Comparison of ENCODE assay signal across 21 cellular contexts in the genomic region with DNA sequence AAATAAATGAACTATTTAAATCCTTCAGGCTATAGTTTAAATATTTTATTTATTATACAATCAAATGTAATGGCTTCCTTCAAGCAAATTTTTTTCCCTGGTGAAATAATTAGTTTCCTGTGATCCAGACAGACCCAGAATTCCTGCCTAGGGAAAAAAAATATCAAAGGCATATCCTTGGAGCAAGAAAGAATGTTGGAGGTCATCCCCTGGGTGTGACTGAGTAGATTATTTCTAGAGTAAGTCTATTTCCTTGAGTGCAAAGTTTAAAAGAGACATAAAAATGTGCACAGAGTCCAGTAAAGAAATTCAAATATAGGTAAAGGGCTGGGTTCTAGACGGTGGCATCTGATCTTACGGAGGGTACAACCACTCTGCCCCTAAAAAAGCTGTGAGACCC. TPM values are rescaled to one million over a fixed set of nuclear protein-coding genes. Genes with fewer than 3 reads are reported as not detected.
DNase-seq lines count a peak whose midpoint lies in the region; ATAC-seq and TF ChIP-seq lines count a peak whose summit lies in the region.
"Had no signal": no experiment of that assay in that cellular context is flagged by ENCODE, and none has a peak within 500 bp of the region (broad histone marks: within the 10 kb centered on the region; RNA-seq: fewer than 3 reads in every experiment).

No MANE protein-coding gene starts in this region.

- H3K9me3 ChIP-seq in HCT116 (ENCODE audit: control insufficient read depth in 1 of 2, insufficient read depth in 1 of 2, low read depth in 1 of 2, low read length in 2 of 2), result no peaks in the 10 kb centered on the region
- no peaks in the 10 kb centered on the region for H3K9me3 ChIP-seq in transverse colon
- H3K9me3 ChIP-seq in uterus, result no peaks in the 10 kb centered on the region

- peak overlapping the region; percentile 38 to 82 (median 64) for H3K27ac Mint-ChIP-seq in nephron
- H3K27ac Mint-ChIP-seq: CD4-positive, CD25-positive, alpha-beta regulatory T cell; GM23338 had no signal

- BruUV-seq in HCT116 (replicated peaks; lab: Mats Ljungman, UMichigan), result no TSS peak

- H3K36me3 ChIP-seq in HCT116 (ENCODE audit: control insufficient read depth in 1 of 2, insufficient read depth in 2 of 2, low read length in 2 of 2) (no peaks in the 10 kb centered on the region), transverse colon (no peaks in the 10 kb centered on the region), uterus (no peaks in the 10 kb centered on the region)

- H3K4me3 Mint-ChIP-seq in nephron, result no peak overlapping the region
- H3K4me3 Mint-ChIP-seq: CD4-positive, CD25-positive, alpha-beta regulatory T cell; GM23338 had no signal

- no peak for TF ChIP-seq EP300 in transverse colon (IDR thresholded peaks at IDR 0.05; ENCODE audit: low read depth)

- peak overlapping the region; percentile 74 for H2AFZ ChIP-seq in HCT116 (ENCODE audit: low read depth, low read length, poor library complexity, severe bottlenecking)
- H2AFZ ChIP-seq: GM23338 had no signal

- RAD21 ChIA-PET in HCT116 (lab: Charles Lee; ENCODE audit: low non-redundant PET in 1 of 2, low total read pairs in 2 of 2, uncharacterized antibody in 2 of 2, unreplicated experiment in 2 of 2), result no interaction called here

- no peaks in the 10 kb centered on the region for H4K20me1 ChIP-seq in HCT116 (ENCODE audit: insufficient read depth)

- H3K27me3 Mint-ChIP-seq in nephron (ENCODE audit: low read depth), result no peaks in the 10 kb centered on the region

- H3K9me2 ChIP-seq in HCT116 (ENCODE audit: insufficient read depth), result no peaks in the 10 kb centered on the region

- H3K9ac ChIP-seq in HCT116 (ENCODE audit: low read length), result no peak overlapping the region

- H3K36me3 Mint-ChIP-seq in nephron (ENCODE audit: low read depth), result no peaks in the 10 kb centered on the region
- H3K36me3 Mint-ChIP-seq: CD4-positive, CD25-positive, alpha-beta regulatory T cell had no signal

- DNase-seq in HCT116 (ENCODE audit: low read depth, low spot score) (no peak), kidney tubule cell (ENCODE audit: low spot score) (peak; percentile 54), transverse colon (no peak), pons (ENCODE audit: low spot score) (no peak), uterus (no peak), HPDE6-E6E7 (ENCODE audit: extremely low spot score) (no peak), 8988T (no peak)
- DNase-seq: CD4-positive, CD25-positive, alpha-beta regulatory T cell; DMS 273 treated with DMSO at 0.1 percent for 48 hours; DMS79 treated with DMSO at 0.1 percent for 48 hours; HCEC 1CT; Karpas-422; NCI-H1417; NCI-H187; NCI-H446; NCI-H526; PC-3; RPMI8226; SHP77 had no signal

- intact Hi-C loops in HCT116 (cut with micrococcal nuclease) (no loop called here), transverse colon (cut with DNase I; ENCODE audit: low total_unique reads) (no loop called here), uterus (cut with DNase I; ENCODE audit: low total_unique reads) (no loop called here)

- peaks cover 46 to 48% of the 10 kb centered on the region in 2 experiments for H3K4me1 ChIP-seq in HCT116 (ENCODE audit: control insufficient read depth in 1 of 2, insufficient read depth in 2 of 2, low read length in 2 of 2)
- peaks cover 11 to 83% (median 48%) of the 10 kb centered on the region in 4 donors for H3K4me1 ChIP-seq in transverse colon
- H3K4me1 ChIP-seq in uterus, result no peaks in the 10 kb centered on the region

- in situ Hi-C loops in transverse colon (cut with MboI; ENCODE audit: low pct_ligation_motif_present in 1 of 4, low pct_unique_long_range_greater_than_20kb in 1 of 4, low sequenced_read_pairs in 3 of 4), result no loop called here

- H3K27me3 ChIP-seq in HCT116 (ENCODE audit: insufficient read depth, low read length), result no peaks in the 10 kb centered on the region
- no peaks in the 10 kb centered on the region for H3K27me3 ChIP-seq in transverse colon
- no peaks in the 10 kb centered on the region for H3K27me3 ChIP-seq in uterus

- no peaks in the 10 kb centered on the region for H3K9me3 Mint-ChIP-seq in nephron
- H3K9me3 Mint-ChIP-seq: GM23338 had no signal

- H3K4me3 ChIP-seq in HCT116 (replicated peaks in 1 of 2; ENCODE audit: low read depth in 1 of 2, low read length in 2 of 2), result no peak overlapping the region
- no peak overlapping the region for H3K4me3 ChIP-seq in transverse colon
- no peak overlapping the region for H3K4me3 ChIP-seq in uterus
- H3K4me3 ChIP-seq: GM23338 had no signal

- peaks cover 26% of the 10 kb centered on the region for H3K4me1 Mint-ChIP-seq in nephron

- TF ChIP-seq CTCF in HCT116 (IDR thresholded peaks at IDR 0.05 in 2 of 3, conservative IDR thresholded peaks at IDR 0.05 in 1 of 3; ENCODE audit: borderline replicate concordance in 1 of 3, insufficient read depth in 1 of 3, low read depth in 2 of 3, low read length in 2 of 3) (no peak), nephron (IDR thresholded peaks at IDR 0.05; ENCODE audit: unreplicated experiment in 3 of 3) (no peak), transverse colon (IDR thresholded peaks at IDR 0.05) (no peak), uterus (IDR thresholded peaks at IDR 0.05) (no peak)

- POLR2A ChIA-PET in HCT116 (lab: Charles Lee), result no interaction called here

- peak overlapping the region; percentile 12 for H3K4me2 ChIP-seq in HCT116 (ENCODE audit: low read length)
- H3K4me2 ChIP-seq: GM23338 had no signal

- H3K27ac ChIP-seq in HCT116 (ENCODE audit: low read depth, low read length) (no peak overlapping the region), transverse colon (peak overlapping the region; percentile 76 to 94 (median 88)), uterus (no peak overlapping the region)

- ATAC-seq in HCT116, result no peak
- ATAC-seq: GM23338, PC-3 had no signal

- TF ChIP-seq POLR2A in HCT116 (IDR thresholded peaks at IDR 0.05; ENCODE audit: borderline replicate concordance, extremely low read depth, insufficient read depth, insufficient read length) (no peak), transverse colon (IDR thresholded peaks at IDR 0.05) (peak; percentile 21), uterus (IDR thresholded peaks at IDR 0.05) (no peak)

- WGBS in transverse colon (ENCODE audit: low coverage in 1 of 2), 2 donors, result 0 to 14% methylated on average over 2 of the region's 2 CpGs

- CTCF ChIA-PET in HCT116 (lab: Charles Lee), result no interaction called here

- no peaks in the 10 kb centered on the region for H3K79me2 ChIP-seq in HCT116 (ENCODE audit: insufficient read depth, low read length)

- TF ChIP-seq RAD21 in HCT116 (IDR thresholded peaks at IDR 0.05; ENCODE audit: low read depth), result no peak

TF ChIP-seq in HCT116, 20 proteins besides CTCF, POLR2A, EP300 and RAD21:
- TF ChIP-seq ZNF274 (IDR thresholded peaks at IDR 0.05; ENCODE audit: low read depth, low read length) (no peak), EZH2 (IDR thresholded peaks at IDR 0.05) (no peak), SRF (IDR thresholded peaks at IDR 0.05; ENCODE audit: low read depth) (no peak), EGR1 (IDR thresholded peaks at IDR 0.05; ENCODE audit: low read depth) (no peak)
- TF ChIP-seq, protein P1, sequence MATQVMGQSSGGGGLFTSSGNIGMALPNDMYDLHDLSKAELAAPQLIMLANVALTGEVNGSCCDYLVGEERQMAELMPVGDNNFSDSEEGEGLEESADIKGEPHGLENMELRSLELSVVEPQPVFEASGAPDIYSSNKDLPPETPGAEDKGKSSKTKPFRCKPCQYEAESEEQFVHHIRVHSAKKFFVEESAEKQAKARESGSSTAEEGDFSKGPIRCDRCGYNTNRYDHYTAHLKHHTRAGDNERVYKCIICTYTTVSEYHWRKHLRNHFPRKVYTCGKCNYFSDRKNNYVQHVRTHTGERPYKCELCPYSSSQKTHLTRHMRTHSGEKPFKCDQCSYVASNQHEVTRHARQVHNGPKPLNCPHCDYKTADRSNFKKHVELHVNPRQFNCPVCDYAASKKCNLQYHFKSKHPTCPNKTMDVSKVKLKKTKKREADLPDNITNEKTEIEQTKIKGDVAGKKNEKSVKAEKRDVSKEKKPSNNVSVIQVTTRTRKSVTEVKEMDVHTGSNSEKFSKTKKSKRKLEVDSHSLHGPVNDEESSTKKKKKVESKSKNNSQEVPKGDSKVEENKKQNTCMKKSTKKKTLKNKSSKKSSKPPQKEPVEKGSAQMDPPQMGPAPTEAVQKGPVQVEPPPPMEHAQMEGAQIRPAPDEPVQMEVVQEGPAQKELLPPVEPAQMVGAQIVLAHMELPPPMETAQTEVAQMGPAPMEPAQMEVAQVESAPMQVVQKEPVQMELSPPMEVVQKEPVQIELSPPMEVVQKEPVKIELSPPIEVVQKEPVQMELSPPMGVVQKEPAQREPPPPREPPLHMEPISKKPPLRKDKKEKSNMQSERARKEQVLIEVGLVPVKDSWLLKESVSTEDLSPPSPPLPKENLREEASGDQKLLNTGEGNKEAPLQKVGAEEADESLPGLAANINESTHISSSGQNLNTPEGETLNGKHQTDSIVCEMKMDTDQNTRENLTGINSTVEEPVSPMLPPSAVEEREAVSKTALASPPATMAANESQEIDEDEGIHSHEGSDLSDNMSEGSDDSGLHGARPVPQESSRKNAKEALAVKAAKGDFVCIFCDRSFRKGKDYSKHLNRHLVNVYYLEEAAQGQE (IDR thresholded peaks at IDR 0.05; ENCODE audit: low read depth), result no peak
- TF ChIP-seq, protein P2, sequence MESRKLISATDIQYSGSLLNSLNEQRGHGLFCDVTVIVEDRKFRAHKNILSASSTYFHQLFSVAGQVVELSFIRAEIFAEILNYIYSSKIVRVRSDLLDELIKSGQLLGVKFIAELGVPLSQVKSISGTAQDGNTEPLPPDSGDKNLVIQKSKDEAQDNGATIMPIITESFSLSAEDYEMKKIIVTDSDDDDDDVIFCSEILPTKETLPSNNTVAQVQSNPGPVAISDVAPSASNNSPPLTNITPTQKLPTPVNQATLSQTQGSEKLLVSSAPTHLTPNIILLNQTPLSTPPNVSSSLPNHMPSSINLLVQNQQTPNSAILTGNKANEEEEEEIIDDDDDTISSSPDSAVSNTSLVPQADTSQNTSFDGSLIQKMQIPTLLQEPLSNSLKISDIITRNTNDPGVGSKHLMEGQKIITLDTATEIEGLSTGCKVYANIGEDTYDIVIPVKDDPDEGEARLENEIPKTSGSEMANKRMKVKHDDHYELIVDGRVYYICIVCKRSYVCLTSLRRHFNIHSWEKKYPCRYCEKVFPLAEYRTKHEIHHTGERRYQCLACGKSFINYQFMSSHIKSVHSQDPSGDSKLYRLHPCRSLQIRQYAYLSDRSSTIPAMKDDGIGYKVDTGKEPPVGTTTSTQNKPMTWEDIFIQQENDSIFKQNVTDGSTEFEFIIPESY (IDR thresholded peaks at IDR 0.05; ENCODE audit: extremely low read depth, insufficient replicate concordance, low read length), result no peak

RNA-seq across cellular contexts. Expression of a gene that starts 32.2 kb away (rescaled TPM):
- total RNA-seq in HCT116 (2021; ENCODE audit: unreplicated experiment), result 14.9 TPM
- 4.8 and 7.6 TPM in 2 replicates for polyA plus RNA-seq in HCT116 (2012)
- 10 to 100 TPM in 3 of 4 donors, 1 to 10 TPM in 1; 2.2 to 17.8 (median 13.9) TPM for total RNA-seq in transverse colon
- 1 to 10 TPM in 2 of 4 donors, under 1 TPM in 1, not detected in 1; 0.77 to 5.7 (median 1.8) TPM for total RNA-seq in uterus
- total RNA-seq: CD4-positive, CD25-positive, alpha-beta regulatory T cell had no signal

Comparison
In these comparisons a context has a peak if more than half of its experiments do, and no peak if none do; other contexts are left out.
1. H3K27ac ChIP-seq: peak in transverse colon (4 of 4); none in HCT116 (single experiment) and uterus (0 of 2).